In genomic region chr1:212244441-212244840, GRCh38 we compare ENCODE assay signal across 1 cellular context.
TF ChIP-seq lines count a peak whose summit lies in the region.

No MANE protein-coding gene starts in this region.

TF ChIP-seq in HepG2, 621 proteins besides CTCF, POLR2A, EP300 and RAD21 (continues in another document):
- no peak for TF ChIP-seq SUZ12 (IDR thresholded peaks at IDR 0.05; ENCODE audit: low read depth, low read length)
- TF ChIP-seq, protein P1, sequence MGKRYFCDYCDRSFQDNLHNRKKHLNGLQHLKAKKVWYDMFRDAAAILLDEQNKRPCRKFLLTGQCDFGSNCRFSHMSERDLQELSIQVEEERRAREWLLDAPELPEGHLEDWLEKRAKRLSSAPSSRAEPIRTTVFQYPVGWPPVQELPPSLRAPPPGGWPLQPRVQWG (CRISPR knock-in tag; IDR thresholded peaks at IDR 0.05; ENCODE audit: borderline replicate concordance, low read depth): no peak
- TF ChIP-seq PBX2 (CRISPR knock-in tag; IDR thresholded peaks at IDR 0.05): peak; percentile 73
- peak; percentile 64 for TF ChIP-seq ELF1 (CRISPR knock-in tag; IDR thresholded peaks at IDR 0.05)
- TF ChIP-seq, protein P2, sequence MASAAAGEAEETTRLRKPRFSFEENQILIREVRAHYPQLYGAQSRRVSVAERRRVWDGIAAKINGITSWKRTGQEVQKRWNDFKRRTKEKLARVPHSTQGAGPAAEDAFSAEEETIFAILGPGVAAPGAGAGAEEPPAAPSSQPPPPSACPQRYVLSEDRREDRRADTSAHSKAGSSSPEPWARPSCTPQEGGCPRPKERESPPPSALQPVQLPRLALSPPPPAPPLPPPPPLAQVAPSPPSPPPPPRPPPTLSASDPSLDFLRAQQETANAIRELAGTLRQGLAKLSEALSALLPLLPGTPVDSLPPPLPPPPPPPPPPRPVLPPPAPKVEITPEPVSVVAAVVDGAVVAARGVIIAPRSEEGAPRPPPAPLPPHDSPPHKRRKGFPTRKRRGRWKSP (CRISPR knock-in tag; IDR thresholded peaks at IDR 0.05): 0 out of 2 replicates have a peak, but pooled peaks have one; percentile 47
- TF ChIP-seq ZNF782 (CRISPR knock-in tag; IDR thresholded peaks at IDR 0.05; ENCODE audit: borderline replicate concordance): no peak
- no peak for TF ChIP-seq ZNF713 (CRISPR knock-in tag; IDR thresholded peaks at IDR 0.05)
- no peak for TF ChIP-seq SRF (IDR thresholded peaks at IDR 0.05; ENCODE audit: low read depth, low read length)
- TF ChIP-seq HMG20A (CRISPR knock-in tag; IDR thresholded peaks at IDR 0.05; ENCODE audit: borderline replicate concordance): peak; percentile 54; the same call in 1 of the 2 replicates
- TF ChIP-seq CCAR2 (optimal IDR thresholded peaks at IDR 0.05; ENCODE audit: low read depth, low read length): no peak
- peak; percentile 75 for TF ChIP-seq SIX4 (CRISPR knock-in tag; IDR thresholded peaks at IDR 0.05)
- TF ChIP-seq SNAI1 (CRISPR knock-in tag; IDR thresholded peaks at IDR 0.05; ENCODE audit: borderline replicate concordance): peak; percentile 74
- TF ChIP-seq, protein P3, sequence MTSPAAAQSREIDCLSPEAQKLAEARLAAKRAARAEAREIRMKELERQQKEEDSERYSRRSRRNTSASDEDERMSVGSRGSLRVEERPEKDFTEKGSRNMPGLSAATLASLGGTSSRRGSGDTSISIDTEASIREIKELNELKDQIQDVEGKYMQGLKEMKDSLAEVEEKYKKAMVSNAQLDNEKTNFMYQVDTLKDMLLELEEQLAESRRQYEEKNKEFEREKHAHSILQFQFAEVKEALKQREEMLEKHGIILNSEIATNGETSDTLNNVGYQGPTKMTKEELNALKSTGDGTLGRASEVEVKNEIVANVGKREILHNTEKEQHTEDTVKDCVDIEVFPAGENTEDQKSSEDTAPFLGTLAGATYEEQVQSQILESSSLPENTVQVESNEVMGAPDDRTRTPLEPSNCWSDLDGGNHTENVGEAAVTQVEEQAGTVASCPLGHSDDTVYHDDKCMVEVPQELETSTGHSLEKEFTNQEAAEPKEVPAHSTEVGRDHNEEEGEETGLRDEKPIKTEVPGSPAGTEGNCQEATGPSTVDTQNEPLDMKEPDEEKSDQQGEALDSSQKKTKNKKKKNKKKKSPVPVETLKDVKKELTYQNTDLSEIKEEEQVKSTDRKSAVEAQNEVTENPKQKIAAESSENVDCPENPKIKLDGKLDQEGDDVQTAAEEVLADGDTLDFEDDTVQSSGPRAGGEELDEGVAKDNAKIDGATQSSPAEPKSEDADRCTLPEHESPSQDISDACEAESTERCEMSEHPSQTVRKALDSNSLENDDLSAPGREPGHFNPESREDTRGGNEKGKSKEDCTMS (CRISPR knock-in tag; conservative IDR thresholded peaks at IDR 0.05): no peak
- TF ChIP-seq ARHGAP35 (CRISPR knock-in tag; IDR thresholded peaks at IDR 0.05; ENCODE audit: borderline replicate concordance): no peak
- no peak for TF ChIP-seq CSRNP1 (CRISPR knock-in tag; IDR thresholded peaks at IDR 0.05)
- TF ChIP-seq REL (CRISPR knock-in tag; conservative IDR thresholded peaks at IDR 0.05): no peak
- no peak for TF ChIP-seq XBP1 (CRISPR knock-in tag; IDR thresholded peaks at IDR 0.05)
- no peak for TF ChIP-seq ARID2 (CRISPR knock-in tag; IDR thresholded peaks at IDR 0.05; ENCODE audit: borderline replicate concordance)
- peak; percentile 24; the same call in 1 of the 2 replicates for TF ChIP-seq SIN3A (IDR thresholded peaks at IDR 0.05; ENCODE audit: borderline replicate concordance, low read depth, low read length)
- no peak for TF ChIP-seq RBM22 (optimal IDR thresholded peaks at IDR 0.05; ENCODE audit: low read length)
- peak; percentile 65; the same call in 1 of the 2 replicates for TF ChIP-seq ZSCAN9 (CRISPR knock-in tag; IDR thresholded peaks at IDR 0.05; ENCODE audit: borderline replicate concordance)
- TF ChIP-seq, protein P4, sequence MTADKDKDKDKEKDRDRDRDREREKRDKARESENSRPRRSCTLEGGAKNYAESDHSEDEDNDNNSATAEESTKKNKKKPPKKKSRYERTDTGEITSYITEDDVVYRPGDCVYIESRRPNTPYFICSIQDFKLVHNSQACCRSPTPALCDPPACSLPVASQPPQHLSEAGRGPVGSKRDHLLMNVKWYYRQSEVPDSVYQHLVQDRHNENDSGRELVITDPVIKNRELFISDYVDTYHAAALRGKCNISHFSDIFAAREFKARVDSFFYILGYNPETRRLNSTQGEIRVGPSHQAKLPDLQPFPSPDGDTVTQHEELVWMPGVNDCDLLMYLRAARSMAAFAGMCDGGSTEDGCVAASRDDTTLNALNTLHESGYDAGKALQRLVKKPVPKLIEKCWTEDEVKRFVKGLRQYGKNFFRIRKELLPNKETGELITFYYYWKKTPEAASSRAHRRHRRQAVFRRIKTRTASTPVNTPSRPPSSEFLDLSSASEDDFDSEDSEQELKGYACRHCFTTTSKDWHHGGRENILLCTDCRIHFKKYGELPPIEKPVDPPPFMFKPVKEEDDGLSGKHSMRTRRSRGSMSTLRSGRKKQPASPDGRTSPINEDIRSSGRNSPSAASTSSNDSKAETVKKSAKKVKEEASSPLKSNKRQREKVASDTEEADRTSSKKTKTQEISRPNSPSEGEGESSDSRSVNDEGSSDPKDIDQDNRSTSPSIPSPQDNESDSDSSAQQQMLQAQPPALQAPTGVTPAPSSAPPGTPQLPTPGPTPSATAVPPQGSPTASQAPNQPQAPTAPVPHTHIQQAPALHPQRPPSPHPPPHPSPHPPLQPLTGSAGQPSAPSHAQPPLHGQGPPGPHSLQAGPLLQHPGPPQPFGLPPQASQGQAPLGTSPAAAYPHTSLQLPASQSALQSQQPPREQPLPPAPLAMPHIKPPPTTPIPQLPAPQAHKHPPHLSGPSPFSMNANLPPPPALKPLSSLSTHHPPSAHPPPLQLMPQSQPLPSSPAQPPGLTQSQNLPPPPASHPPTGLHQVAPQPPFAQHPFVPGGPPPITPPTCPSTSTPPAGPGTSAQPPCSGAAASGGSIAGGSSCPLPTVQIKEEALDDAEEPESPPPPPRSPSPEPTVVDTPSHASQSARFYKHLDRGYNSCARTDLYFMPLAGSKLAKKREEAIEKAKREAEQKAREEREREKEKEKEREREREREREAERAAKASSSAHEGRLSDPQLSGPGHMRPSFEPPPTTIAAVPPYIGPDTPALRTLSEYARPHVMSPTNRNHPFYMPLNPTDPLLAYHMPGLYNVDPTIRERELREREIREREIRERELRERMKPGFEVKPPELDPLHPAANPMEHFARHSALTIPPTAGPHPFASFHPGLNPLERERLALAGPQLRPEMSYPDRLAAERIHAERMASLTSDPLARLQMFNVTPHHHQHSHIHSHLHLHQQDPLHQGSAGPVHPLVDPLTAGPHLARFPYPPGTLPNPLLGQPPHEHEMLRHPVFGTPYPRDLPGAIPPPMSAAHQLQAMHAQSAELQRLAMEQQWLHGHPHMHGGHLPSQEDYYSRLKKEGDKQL (CRISPR knock-in tag; IDR thresholded peaks at IDR 0.05; ENCODE audit: low read depth): 0 out of 2 replicates have a peak, but pooled peaks have one; percentile 16
- TF ChIP-seq ZNF503 (CRISPR knock-in tag; IDR thresholded peaks at IDR 0.05): no peak
- no peak for TF ChIP-seq FIP1L1 (IDR thresholded peaks at IDR 0.05; ENCODE audit: borderline replicate concordance, insufficient read depth, low read depth, low read length)
- 0 out of 2 replicates have a peak, but pooled peaks have one; percentile 70 for TF ChIP-seq ZBTB7A (CRISPR knock-in tag; IDR thresholded peaks at IDR 0.05)
- TF ChIP-seq SOX13 (IDR thresholded peaks at IDR 0.05): no peak
- TF ChIP-seq SOX13 (CRISPR knock-in tag; conservative IDR thresholded peaks at IDR 0.05 in 1 of 2, IDR thresholded peaks at IDR 0.05 in 1 of 2): peak in 1 of 2 experiments; percentile 56; a peak in 1 of 4 replicates
- TF ChIP-seq, protein P5, sequence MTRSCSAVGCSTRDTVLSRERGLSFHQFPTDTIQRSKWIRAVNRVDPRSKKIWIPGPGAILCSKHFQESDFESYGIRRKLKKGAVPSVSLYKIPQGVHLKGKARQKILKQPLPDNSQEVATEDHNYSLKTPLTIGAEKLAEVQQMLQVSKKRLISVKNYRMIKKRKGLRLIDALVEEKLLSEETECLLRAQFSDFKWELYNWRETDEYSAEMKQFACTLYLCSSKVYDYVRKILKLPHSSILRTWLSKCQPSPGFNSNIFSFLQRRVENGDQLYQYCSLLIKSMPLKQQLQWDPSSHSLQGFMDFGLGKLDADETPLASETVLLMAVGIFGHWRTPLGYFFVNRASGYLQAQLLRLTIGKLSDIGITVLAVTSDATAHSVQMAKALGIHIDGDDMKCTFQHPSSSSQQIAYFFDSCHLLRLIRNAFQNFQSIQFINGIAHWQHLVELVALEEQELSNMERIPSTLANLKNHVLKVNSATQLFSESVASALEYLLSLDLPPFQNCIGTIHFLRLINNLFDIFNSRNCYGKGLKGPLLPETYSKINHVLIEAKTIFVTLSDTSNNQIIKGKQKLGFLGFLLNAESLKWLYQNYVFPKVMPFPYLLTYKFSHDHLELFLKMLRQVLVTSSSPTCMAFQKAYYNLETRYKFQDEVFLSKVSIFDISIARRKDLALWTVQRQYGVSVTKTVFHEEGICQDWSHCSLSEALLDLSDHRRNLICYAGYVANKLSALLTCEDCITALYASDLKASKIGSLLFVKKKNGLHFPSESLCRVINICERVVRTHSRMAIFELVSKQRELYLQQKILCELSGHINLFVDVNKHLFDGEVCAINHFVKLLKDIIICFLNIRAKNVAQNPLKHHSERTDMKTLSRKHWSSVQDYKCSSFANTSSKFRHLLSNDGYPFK (CRISPR knock-in tag; IDR thresholded peaks at IDR 0.05; ENCODE audit: borderline replicate concordance): no peak
- TF ChIP-seq SALL1 (CRISPR knock-in tag; IDR thresholded peaks at IDR 0.05): peak; percentile 82
- TF ChIP-seq GATAD2A (CRISPR knock-in tag; IDR thresholded peaks at IDR 0.05): peak; percentile 88
- TF ChIP-seq, protein P6, sequence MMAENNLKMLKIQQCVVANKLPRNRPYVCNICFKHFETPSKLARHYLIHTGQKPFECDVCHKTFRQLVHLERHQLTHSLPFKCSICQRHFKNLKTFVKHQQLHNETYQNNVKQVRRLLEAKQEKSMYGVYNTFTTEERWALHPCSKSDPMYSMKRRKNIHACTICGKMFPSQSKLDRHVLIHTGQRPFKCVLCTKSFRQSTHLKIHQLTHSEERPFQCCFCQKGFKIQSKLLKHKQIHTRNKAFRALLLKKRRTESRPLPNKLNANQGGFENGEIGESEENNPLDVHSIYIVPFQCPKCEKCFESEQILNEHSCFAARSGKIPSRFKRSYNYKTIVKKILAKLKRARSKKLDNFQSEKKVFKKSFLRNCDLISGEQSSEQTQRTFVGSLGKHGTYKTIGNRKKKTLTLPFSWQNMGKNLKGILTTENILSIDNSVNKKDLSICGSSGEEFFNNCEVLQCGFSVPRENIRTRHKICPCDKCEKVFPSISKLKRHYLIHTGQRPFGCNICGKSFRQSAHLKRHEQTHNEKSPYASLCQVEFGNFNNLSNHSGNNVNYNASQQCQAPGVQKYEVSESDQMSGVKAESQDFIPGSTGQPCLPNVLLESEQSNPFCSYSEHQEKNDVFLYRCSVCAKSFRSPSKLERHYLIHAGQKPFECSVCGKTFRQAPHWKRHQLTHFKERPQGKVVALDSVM (CRISPR knock-in tag; IDR thresholded peaks at IDR 0.05): no peak
- peak; percentile 99 for TF ChIP-seq ZBTB26 (CRISPR knock-in tag; IDR thresholded peaks at IDR 0.05; ENCODE audit: borderline replicate concordance)
- TF ChIP-seq MYNN (CRISPR knock-in tag; IDR thresholded peaks at IDR 0.05; ENCODE audit: low read depth): no peak
- TF ChIP-seq KDM1A (CRISPR knock-in tag; IDR thresholded peaks at IDR 0.05): no peak
- peak; percentile 42 for TF ChIP-seq FOSL2 (CRISPR knock-in tag; IDR thresholded peaks at IDR 0.05)
